Comparison of ENCODE assay signal across 8 cellular contexts in the genomic region with DNA sequence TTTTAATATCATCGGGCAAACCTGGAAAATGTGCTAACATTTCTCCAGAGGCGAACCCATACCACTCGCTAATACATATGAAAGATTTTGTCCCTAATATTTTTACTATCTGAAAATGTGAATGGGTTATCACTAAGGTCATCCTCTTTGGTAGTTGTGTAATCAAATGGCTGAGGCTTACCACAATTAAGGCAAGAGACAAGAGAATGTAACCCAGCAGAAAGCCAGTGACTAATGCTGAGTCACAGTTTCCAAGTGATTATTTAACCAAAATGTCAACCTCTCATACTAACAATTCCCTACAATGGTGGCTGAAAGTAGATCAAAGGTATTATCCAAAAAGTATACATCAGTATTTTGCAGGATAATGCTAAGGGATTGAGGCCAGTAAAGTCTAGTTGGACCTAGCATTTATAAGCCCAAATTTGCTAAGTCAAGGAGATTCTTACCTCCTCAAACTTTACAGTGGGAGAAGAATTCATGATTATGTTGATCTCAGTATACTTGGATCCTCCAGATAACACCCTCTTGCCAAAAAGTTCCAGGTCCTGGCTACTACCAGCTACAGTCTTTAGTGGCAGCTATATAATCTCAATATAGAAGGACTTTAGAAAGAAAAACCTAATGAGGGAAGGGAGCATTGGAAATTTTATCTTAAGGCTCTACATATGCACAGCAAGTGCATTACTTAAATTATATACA. TPM values are rescaled to one million over a fixed set of nuclear protein-coding genes. Genes with fewer than 3 reads are reported as not detected.
DNase-seq lines count a peak whose midpoint lies in the region; TF ChIP-seq lines count a peak whose summit lies in the region.

No MANE protein-coding gene starts in this region.

- intact Hi-C loops in Calu3 (cut with micrococcal nuclease; ENCODE audit: unreplicated experiment): loop anchor here (10.0 kb wide), 1 partner anchor 48 kb away; no protein-coding TSS in a partner anchor
- intact Hi-C loops in colonic mucosa (cut with DNase I): no loop called here

- BruUV-seq in Calu3 (replicated peaks; lab: Mats Ljungman, UMichigan): no TSS peak

- H3K4me1 ChIP-seq in HUES64 (ENCODE audit: insufficient read depth, low read length) (peaks cover 33% of the 10 kb centered on the region), colonic mucosa (peaks cover 7% of the 10 kb centered on the region)

- TF ChIP-seq CTCF in Calu3 (IDR thresholded peaks at IDR 0.05; ENCODE audit: unreplicated experiment) (no peak), type B pancreatic cell (conservative IDR thresholded peaks at IDR 0.05) (no peak), progenitor cell of endocrine pancreas (IDR thresholded peaks at IDR 0.05; ENCODE audit: unreplicated experiment) (no peak), colonic mucosa (IDR thresholded peaks at IDR 0.05) (no peak)

- DNase-seq in Calu3 (peak; percentile 15), iris pigment epithelial cell (ENCODE audit: low read depth) (peak; percentile 96), type B pancreatic cell (ENCODE audit: extremely low spot score, unreplicated experiment) (no peak), progenitor cell of endocrine pancreas (ENCODE audit: low spot score, unreplicated experiment) (no peak), colonic mucosa (no peak)
- DNase-seq in activated naive CD8-positive, alpha-beta T cell treated with anti-CD3 and anti-CD28 coated beads for 36 hours: no peak
- no peak for DNase-seq in activated CD4-positive, alpha-beta T cell treated with anti-CD3 and anti-CD28 coated beads, Interleukin-2, amount 50 U/mL, for 4 hours

- H3K9ac ChIP-seq in HUES64 (ENCODE audit: low read depth, low read length) (no peak overlapping the region), colonic mucosa (ENCODE audit: low read depth in 2 of 2, low read length in 2 of 2) (no peak overlapping the region)

- H3K27me3 ChIP-seq in HUES64 (ENCODE audit: insufficient read depth, low read length) (no peaks in the 10 kb centered on the region), colonic mucosa (no peaks in the 10 kb centered on the region)

- peaks cover 20% of the 10 kb centered on the region for H3K27me3 Mint-ChIP-seq in Calu3 (ENCODE audit: unreplicated experiment)
- H3K27me3 Mint-ChIP-seq in activated naive CD8-positive, alpha-beta T cell treated with anti-CD3 and anti-CD28 coated beads for 36 hours: no peaks in the 10 kb centered on the region
- H3K27me3 Mint-ChIP-seq in type B pancreatic cell: no peaks in the 10 kb centered on the region
- no peaks in the 10 kb centered on the region for H3K27me3 Mint-ChIP-seq in progenitor cell of endocrine pancreas

- H3K27ac Mint-ChIP-seq in Calu3 (ENCODE audit: unreplicated experiment): no peak overlapping the region
- H3K27ac Mint-ChIP-seq in activated naive CD8-positive, alpha-beta T cell treated with anti-CD3 and anti-CD28 coated beads for 36 hours: peak overlapping the region; percentile 6
- H3K27ac Mint-ChIP-seq in type B pancreatic cell: peak overlapping the region; percentile 80
- H3K27ac Mint-ChIP-seq in progenitor cell of endocrine pancreas: no peak overlapping the region

- H3K36me3 Mint-ChIP-seq in Calu3 (ENCODE audit: insufficient read depth, unreplicated experiment): no peaks in the 10 kb centered on the region
- peaks cover 4% of the 10 kb centered on the region for H3K36me3 Mint-ChIP-seq in activated naive CD8-positive, alpha-beta T cell treated with anti-CD3 and anti-CD28 coated beads for 36 hours
- peaks cover 3% of the 10 kb centered on the region for H3K36me3 Mint-ChIP-seq in type B pancreatic cell
- H3K36me3 Mint-ChIP-seq in progenitor cell of endocrine pancreas (ENCODE audit: insufficient read depth): peaks cover 5% of the 10 kb centered on the region

- H3K4me3 ChIP-seq in HUES64 (ENCODE audit: low read length) (no peak overlapping the region), colonic mucosa (no peak overlapping the region)

- H3K27ac ChIP-seq in HUES64 (ENCODE audit: low read depth, low read length) (peak overlapping the region; percentile 49), colonic mucosa (no peak overlapping the region)

- H3K4me1 Mint-ChIP-seq in Calu3 (ENCODE audit: low read depth, unreplicated experiment) (peaks cover 25% of the 10 kb centered on the region), type B pancreatic cell (ENCODE audit: unreplicated experiment) (peaks cover 27% of the 10 kb centered on the region), progenitor cell of endocrine pancreas (ENCODE audit: low read depth) (peaks cover 34% of the 10 kb centered on the region)
- peaks cover 59% of the 10 kb centered on the region for H3K4me1 Mint-ChIP-seq in activated naive CD8-positive, alpha-beta T cell treated with anti-CD3 and anti-CD28 coated beads for 36 hours

- 98% methylated on average over 2 of the region's 3 CpGs for WGBS in HUES64

- H3K4me3 Mint-ChIP-seq in Calu3 (ENCODE audit: low read depth, unreplicated experiment) (no peak overlapping the region), type B pancreatic cell (peak overlapping the region; percentile 20), progenitor cell of endocrine pancreas (ENCODE audit: low read depth) (no peak overlapping the region)
- H3K4me3 Mint-ChIP-seq in activated naive CD8-positive, alpha-beta T cell treated with anti-CD3 and anti-CD28 coated beads for 36 hours: no peak overlapping the region

- H3K36me3 ChIP-seq in HUES64 (ENCODE audit: insufficient read depth, low read length): no peaks in the 10 kb centered on the region
- no peaks in the 10 kb centered on the region for H3K36me3 ChIP-seq in colonic mucosa

- CTCF ChIA-PET in Calu3 (lab: Charles Lee): interaction anchor here (0.5 kb wide), 1 partner anchor 653 kb away, joined by 6 read pairs; no protein-coding TSS in a partner anchor

- no peaks in the 10 kb centered on the region for H3K9me3 Mint-ChIP-seq in Calu3 (ENCODE audit: low read depth, unreplicated experiment)
- no peaks in the 10 kb centered on the region for H3K9me3 Mint-ChIP-seq in activated naive CD8-positive, alpha-beta T cell treated with anti-CD3 and anti-CD28 coated beads for 36 hours
- H3K9me3 Mint-ChIP-seq in type B pancreatic cell: no peaks in the 10 kb centered on the region
- H3K9me3 Mint-ChIP-seq in progenitor cell of endocrine pancreas (ENCODE audit: low read depth): no peaks in the 10 kb centered on the region

- H3K9me3 ChIP-seq in HUES64 (ENCODE audit: insufficient read depth, low read depth, low read length) (no peaks in the 10 kb centered on the region), colonic mucosa (no peaks in the 10 kb centered on the region)

RNA-seq across cellular contexts. Expression of gene SIK3, which starts 25.6 kb away (rescaled TPM):
- 17.4 and 20.6 TPM in 2 replicates for total RNA-seq in Calu3 (2022)
- polyA plus RNA-seq in HUES64 (2013, experiment 1 of 2): 15.5 TPM
- polyA plus RNA-seq in HUES64 (2013, experiment 2 of 2): 15.5 TPM
- 10 to 100 TPM; 22.8 to 24.0 TPM for total RNA-seq in activated naive CD8-positive, alpha-beta T cell treated with anti-CD3 and anti-CD28 coated beads for 36 hours
- total RNA-seq in type B pancreatic cell (ENCODE audit: low replicate concordance): 39.0 and 39.9 TPM in 2 replicates
- total RNA-seq in progenitor cell of endocrine pancreas: 61.0 and 68.0 TPM in 2 replicates
- 10 to 100 TPM; 26.7 to 28.0 TPM for total RNA-seq in colonic mucosa

Comparison
In these comparisons a context has a peak if more than half of its experiments do, and no peak if none do; other contexts are left out.
1. DNase-seq: peak in Calu3 (single experiment) and iris pigment epithelial cell (single experiment); none in activated naive CD8-positive, alpha-beta T cell treated with anti-CD3 and anti-CD28 coated beads for 36 hours (single experiment), type B pancreatic cell (single experiment), progenitor cell of endocrine pancreas (single experiment), colonic mucosa (single experiment) and activated CD4-positive, alpha-beta T cell treated with anti-CD3 and anti-CD28 coated beads, Interleukin-2, amount 50 U/mL, for 4 hours (0 of 2).
2. H3K27ac Mint-ChIP-seq: peak in activated naive CD8-positive, alpha-beta T cell treated with anti-CD3 and anti-CD28 coated beads for 36 hours (single experiment) and type B pancreatic cell (single experiment); none in Calu3 (single experiment) and progenitor cell of endocrine pancreas (single experiment).